Comparison of ENCODE assay signal across 8 cellular contexts in the genomic region with DNA sequence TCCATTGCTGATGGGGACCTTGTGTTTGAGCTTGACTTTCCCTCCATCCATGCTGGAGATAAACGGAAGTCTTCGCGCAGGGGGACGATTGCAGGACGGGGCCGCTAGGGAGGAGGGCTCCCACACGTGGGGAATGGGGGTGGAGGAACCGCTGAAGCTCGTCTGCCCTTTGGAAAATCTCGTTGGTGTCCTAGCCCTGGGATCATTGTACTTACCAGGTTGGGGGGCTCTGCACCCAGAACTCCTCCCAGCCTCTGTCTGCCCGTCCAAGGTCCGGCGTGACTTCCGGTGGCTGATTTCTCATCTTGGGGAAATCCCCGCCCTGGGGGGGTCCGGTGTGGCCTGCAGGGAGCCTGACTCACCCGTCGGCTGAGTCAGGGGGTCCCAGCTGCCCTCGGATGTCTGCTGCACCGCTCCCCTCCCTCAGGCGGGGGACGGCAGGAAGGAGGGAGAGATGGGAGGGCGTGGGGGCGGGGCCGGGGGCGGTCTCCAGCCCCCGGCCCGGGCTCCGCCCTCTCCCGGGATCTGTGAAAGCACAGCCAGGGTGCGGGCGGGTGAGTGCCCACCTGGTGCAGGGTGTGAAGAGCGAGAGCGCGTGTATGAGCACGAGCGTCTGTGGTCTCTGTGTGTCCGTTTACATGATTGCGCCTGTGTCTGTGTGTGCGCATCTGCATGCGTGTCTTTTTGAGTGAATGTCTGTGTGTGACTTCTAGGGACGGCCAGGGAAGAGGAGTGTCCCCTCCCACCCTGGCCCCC. TPM values are rescaled to one million over a fixed set of nuclear protein-coding genes. Genes with fewer than 3 reads are reported as not detected.
DNase-seq lines count a peak whose midpoint lies in the region; ATAC-seq and TF ChIP-seq lines count a peak whose summit lies in the region.

No MANE protein-coding gene starts in this region.

- H3K27ac ChIP-seq in OCI-LY1 (ENCODE audit: low read depth, low read length, poor library complexity, severe bottlenecking) = peak overlapping the region; percentile 85
- peak overlapping the region in 1 of 3 donors; percentile 67 for H3K27ac ChIP-seq in thyroid gland

- H3K27me3 ChIP-seq in OCI-LY1 (ENCODE audit: insufficient read depth, low read length) = no peaks in the 10 kb centered on the region
- peaks cover 30% of the 10 kb centered on the region for H3K27me3 ChIP-seq in neuron (ENCODE audit: insufficient read depth, low read length)
- H3K27me3 ChIP-seq in thyroid gland = no peaks in the 10 kb centered on the region

- TF ChIP-seq CTCF in OCI-LY1 (IDR thresholded peaks at IDR 0.05; ENCODE audit: low read length) (peak; percentile 7; the same call in 1 of the 2 replicates), fibroblast of mammary gland (conservative IDR thresholded peaks at IDR 0.05; ENCODE audit: control insufficient read depth, insufficient read depth, low read depth, low read length) (no peak), thyroid gland (IDR thresholded peaks at IDR 0.05) (peak in 3 of 6 experiments; percentile 6 to 26 (median 17))

- ATAC-seq in HG02588 (IDR thresholded peaks at IDR 0.05; ENCODE audit: unreplicated experiment) (peak; percentile 43), GM21526 (IDR thresholded peaks at IDR 0.05; ENCODE audit: low FRiP score, unreplicated experiment) (no peak)

- DNase-seq in Daoy (ENCODE audit: low read depth) = peak; percentile 98
- DNase-seq in activated T-cell treated with anti-CD3 and anti-CD28 coated beads, Interleukin-2, amount 50 U/mL, for 1 hour = peak; percentile 75
- peak; percentile 60 for DNase-seq in fibroblast of mammary gland (ENCODE audit: low read depth)
- DNase-seq in thyroid gland = peak; percentile 68 to 70

- H3K9me3 ChIP-seq in OCI-LY1 (ENCODE audit: low read length) (no peaks in the 10 kb centered on the region), neuron (ENCODE audit: low read length) (no peaks in the 10 kb centered on the region), thyroid gland (no peaks in the 10 kb centered on the region)

- peaks cover 4% of the 10 kb centered on the region; the same call in 1 of the 2 replicates for H3K36me3 ChIP-seq in OCI-LY1 (ENCODE audit: insufficient read depth, low read length)
- no peaks in the 10 kb centered on the region for H3K36me3 ChIP-seq in neuron (ENCODE audit: insufficient read depth, low read length)
- H3K36me3 ChIP-seq in thyroid gland = no peaks in the 10 kb centered on the region

- 0 to 3% methylated on average over 10 to 27 of the region's 42 CpGs for WGBS in thyroid gland, 2 donors

- H3K9ac ChIP-seq in OCI-LY1 (ENCODE audit: low read length) = peak overlapping the region; percentile 74

- H2AFZ ChIP-seq in OCI-LY1 (ENCODE audit: low read length) (no peak overlapping the region), neuron (ENCODE audit: low read depth, low read length) (peak overlapping the region; percentile 87)

- no peak for TF ChIP-seq POLR2A in thyroid gland (IDR thresholded peaks at IDR 0.05)

- H4K20me1 ChIP-seq in OCI-LY1 (ENCODE audit: insufficient read depth, low read length) = no peaks in the 10 kb centered on the region

- H3K4me3 ChIP-seq in OCI-LY1 (ENCODE audit: low read depth, low read length, poor library complexity, severe bottlenecking) = peak overlapping the region; percentile 69
- H3K4me3 ChIP-seq in fibroblast of mammary gland (ENCODE audit: control insufficient read depth, low read depth, low read length) = peak overlapping the region; percentile 47
- H3K4me3 ChIP-seq in neuron (ENCODE audit: low read length) = peak overlapping the region; percentile 48
- H3K4me3 ChIP-seq in thyroid gland (replicated peaks in 1 of 3) = peak overlapping the region in 2 of 3 donors; percentile 58 to 75

- H3K79me2 ChIP-seq in OCI-LY1 (ENCODE audit: insufficient read depth, low read length) = no peaks in the 10 kb centered on the region

- peaks cover 54% of the 10 kb centered on the region for H3K4me1 ChIP-seq in OCI-LY1 (ENCODE audit: insufficient read depth, low read length, severe bottlenecking)
- peaks cover 18% of the 10 kb centered on the region for H3K4me1 ChIP-seq in neuron (ENCODE audit: insufficient read depth, low read length)
- H3K4me1 ChIP-seq in thyroid gland = peaks cover 13 to 33% of the 10 kb centered on the region in 2 donors

- H3K9me2 ChIP-seq in OCI-LY1 (ENCODE audit: low read depth, low read length) = no peaks in the 10 kb centered on the region

- intact Hi-C loops in thyroid gland (cut with DNase I) = no loop called here

- peak overlapping the region; percentile 83 for H3K4me2 ChIP-seq in OCI-LY1 (ENCODE audit: low read length)

- H3F3A ChIP-seq in OCI-LY1 (ENCODE audit: insufficient read depth, low read length) = no peaks in the 10 kb centered on the region; the same call in 1 of the 2 replicates

RNA-seq across cellular contexts. Expression of gene PIK3CD, which starts 35.8 kb away (rescaled TPM):
- total RNA-seq in Daoy (2014; rRNA removed; shearing (Covaris generic)) = 10.4 and 11.1 TPM in 2 replicates
- total RNA-seq in thyroid gland = 1 to 10 TPM; 5.9 to 9.5 (median 7.7) TPM
